30 cellular contexts compared by ENCODE assay signal in the genomic region with DNA sequence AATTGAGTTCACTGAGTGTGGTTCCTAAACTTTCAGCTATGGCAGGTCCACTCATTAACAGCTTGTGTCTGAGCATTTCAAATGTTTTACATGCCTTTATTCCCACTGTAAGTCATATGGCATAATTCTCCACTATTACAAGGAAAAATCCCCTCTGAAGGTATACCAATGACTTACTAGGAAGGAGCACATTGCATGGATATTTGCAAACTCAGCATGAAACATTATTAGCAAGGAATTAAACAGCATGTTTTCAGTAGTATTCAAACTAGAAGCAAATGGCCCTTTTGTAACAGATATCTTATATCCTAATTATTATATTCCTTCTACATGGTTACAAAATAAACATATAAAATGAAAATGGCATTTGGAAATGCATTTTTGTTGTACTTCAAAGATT.
"Had no signal": no experiment of that assay in that cellular context is flagged by ENCODE, and none has a peak within 500 bp of the region (broad histone marks: within the 10 kb centered on the region; RNA-seq: fewer than 3 reads in every experiment).

No MANE protein-coding gene starts in this region.

- H3K36me3 ChIP-seq: neural progenitor cell, ovary, stomach, thoracic aorta, thyroid gland, tibial nerve, upper lobe of left lung, vagina had no signal

- H3K4me2 ChIP-seq: neural progenitor cell, smooth muscle cell had no signal

- H2AFZ ChIP-seq: neural progenitor cell, parathyroid adenoma had no signal

- H3K4me1 ChIP-seq: neural progenitor cell, parathyroid adenoma, psoas muscle, stomach, thyroid gland, tibial nerve, upper lobe of left lung, vagina had no signal

- H3K36me3 Mint-ChIP-seq: naive thymus-derived CD4-positive, alpha-beta T cell; natural killer cell; neural progenitor cell; stimulated activated effector memory CD8-positive, alpha-beta T cell treated with anti-CD3 and anti-CD28 coated beads, Interleukin-12 subunit alpha, Interleukin-12 subunit beta, amount 100 ng/mL, for 72 hours; stimulated activated naive B cell treated with anti-CD40 and anti-IgM and Interleukin-4, amounts not matched to agents 10 μg/mL and 1 μg/mL and 100 μg/mL, for 72 hours had no signal

- H3K4me1 Mint-ChIP-seq: natural killer cell; nephron; neural progenitor cell; stimulated activated effector memory CD8-positive, alpha-beta T cell treated with anti-CD3 and anti-CD28 coated beads, Interleukin-12 subunit alpha, Interleukin-12 subunit beta, amount 100 ng/mL, for 72 hours; stimulated activated naive B cell treated with anti-CD40 and anti-IgM and Interleukin-4, amounts not matched to agents 10 μg/mL and 1 μg/mL and 100 μg/mL, for 72 hours had no signal

- H3K27ac Mint-ChIP-seq: naive thymus-derived CD4-positive, alpha-beta T cell; natural killer cell; nephron; neural progenitor cell; progenitor cell of endocrine pancreas; stimulated activated effector memory CD8-positive, alpha-beta T cell treated with anti-CD3 and anti-CD28 coated beads, Interleukin-12 subunit alpha, Interleukin-12 subunit beta, amount 100 ng/mL, for 72 hours; stimulated activated naive B cell treated with anti-CD40 and anti-IgM and Interleukin-4, amounts not matched to agents 10 μg/mL and 1 μg/mL and 100 μg/mL, for 72 hours; stimulated activated naive CD8-positive, alpha-beta T cell treated with anti-CD3 and anti-CD28 coated beads, Interleukin-15, Interleukin-2, amounts not matched to agents 100 ng/mL and 50 ng/mL, for 24 hours had no signal

- ATAC-seq: naive thymus-derived CD4-positive, alpha-beta T cell; natural killer cell; psoas muscle; right cardiac atrium; sciatic nerve; stimulated activated effector memory CD8-positive, alpha-beta T cell treated with anti-CD3 and anti-CD28 coated beads, Interleukin-12 subunit alpha, Interleukin-12 subunit beta, amount 100 ng/mL, for 72 hours; stimulated activated naive B cell treated with anti-CD40 and anti-IgM and Interleukin-4, amounts not matched to agents 10 μg/mL and 1 μg/mL and 100 μg/mL, for 72 hours had no signal

- DNase-seq: naive thymus-derived CD4-positive, alpha-beta T cell; natural killer cell; occipital lobe; ovary; posterior cingulate gyrus; psoas muscle; right cardiac atrium; stimulated activated CD4-positive, alpha-beta T cell treated with anti-CD3 and anti-CD28 coated beads, Interleukin-15, amount 100 ng/mL, for 24 hours; stimulated activated CD4-positive, alpha-beta T cell treated with anti-CD3 and anti-CD28 coated beads, Interleukin-2, amount 100 ng/mL, for 24 hours; stimulated activated CD4-positive, alpha-beta T cell treated with anti-CD3 and anti-CD28 coated beads, Interleukin-2, amount 100 ng/mL, for 48 hours; stimulated activated CD4-positive, alpha-beta T cell treated with anti-CD3 and anti-CD28 coated beads, Interleukin-4, amount 100 ng/mL, for 24 hours; stimulated activated naive B cell treated with anti-CD40 and anti-IgM and Interleukin-4, amounts not matched to agents 10 μg/mL and 1 μg/mL and 100 μg/mL, for 72 hours; stimulated activated naive CD4-positive, alpha-beta T cell treated with Interleukin-2 at 50 U/mL for 16 hours; stomach; thyroid gland; trophoblast cell; upper lobe of left lung had no signal

- H3K27me3 ChIP-seq: neural progenitor cell, ovary, stomach, thyroid gland, tibial nerve, upper lobe of left lung, vagina had no signal

- H3K27me3 Mint-ChIP-seq: naive thymus-derived CD4-positive, alpha-beta T cell; progenitor cell of endocrine pancreas; stimulated activated naive B cell treated with anti-CD40 and anti-IgM and Interleukin-4, amounts not matched to agents 10 μg/mL and 1 μg/mL and 100 μg/mL, for 72 hours; stimulated activated naive CD8-positive, alpha-beta T cell treated with anti-CD3 and anti-CD28 coated beads, Interleukin-15, Interleukin-2, amounts not matched to agents 100 ng/mL and 50 ng/mL, for 24 hours had no signal

- H3K4me3 Mint-ChIP-seq: naive thymus-derived CD4-positive, alpha-beta T cell; natural killer cell; nephron; neural progenitor cell; stimulated activated effector memory CD8-positive, alpha-beta T cell treated with anti-CD3 and anti-CD28 coated beads, Interleukin-12 subunit alpha, Interleukin-12 subunit beta, amount 100 ng/mL, for 72 hours; stimulated activated naive B cell treated with anti-CD40 and anti-IgM and Interleukin-4, amounts not matched to agents 10 μg/mL and 1 μg/mL and 100 μg/mL, for 72 hours; stimulated activated naive CD8-positive, alpha-beta T cell treated with anti-CD3 and anti-CD28 coated beads, Interleukin-15, Interleukin-2, amounts not matched to agents 100 ng/mL and 50 ng/mL, for 24 hours had no signal

- H3K27ac ChIP-seq: neural progenitor cell, ovary, parathyroid adenoma, psoas muscle, skin epidermis, stomach, thoracic aorta, thyroid gland, tibial nerve, upper lobe of left lung, vagina had no signal

- H3K4me3 ChIP-seq: neural progenitor cell, ovary, psoas muscle, skin epidermis, smooth muscle cell, stomach, thoracic aorta, thyroid gland, tibial nerve, upper lobe of left lung, vagina had no signal

- H3K79me2 ChIP-seq: parathyroid adenoma had no signal

- H3K9ac ChIP-seq: neural progenitor cell, parathyroid adenoma had no signal

- H3K9me3 ChIP-seq: ovary, thyroid gland, vagina had no signal

- FAIRE-seq: urothelium cell line had no signal
